8 cellular contexts compared by ENCODE assay signal in the genomic region with DNA sequence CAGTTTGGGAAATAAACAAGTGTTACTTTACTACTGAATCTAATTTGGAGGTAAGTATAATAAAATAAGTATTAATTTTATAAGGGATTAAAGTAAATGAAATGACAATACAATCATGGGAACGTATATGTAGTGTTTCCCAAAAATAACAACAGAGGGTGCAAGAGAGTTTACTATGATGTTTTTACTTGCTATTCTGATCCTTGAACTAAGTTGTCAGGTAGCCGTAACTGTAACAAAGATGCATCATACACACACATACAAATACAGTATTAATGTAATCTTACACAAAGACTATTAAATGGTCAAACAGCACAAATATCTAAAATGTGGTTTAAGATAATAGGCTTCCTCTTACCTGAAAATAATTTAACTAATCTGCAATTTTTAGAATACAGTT.
DNase-seq lines count a peak whose midpoint lies in the region; ATAC-seq and TF ChIP-seq lines count a peak whose summit lies in the region.

No MANE protein-coding gene starts in this region.

- no peaks in the 10 kb centered on the region for H3K9me3 ChIP-seq in DOHH2 (ENCODE audit: control insufficient read depth, insufficient read depth, low read length)

- no peaks in the 10 kb centered on the region for H3K79me2 ChIP-seq in DOHH2 (ENCODE audit: control insufficient read depth, low read length)

- H3K4me3 ChIP-seq in DOHH2 (ENCODE audit: low read length) = no peak overlapping the region

- no peaks in the 10 kb centered on the region for H3K36me3 ChIP-seq in DOHH2 (ENCODE audit: control insufficient read depth, low read length)

- DNase-seq in RPMI7951 (ENCODE audit: low read depth) (peak; percentile 41), fibroblast of gingiva (ENCODE audit: low read depth) (peak; percentile 40), renal cortical epithelial cell (ENCODE audit: low read depth) (peak; percentile 66), NCI-H226 (no peak), retina (no peak)

- H3K4me1 ChIP-seq in DOHH2 (ENCODE audit: control insufficient read depth, low read length) = no peaks in the 10 kb centered on the region

- no peaks in the 10 kb centered on the region for H3K27me3 ChIP-seq in DOHH2 (ENCODE audit: control insufficient read depth, low read length)

- 0 out of 2 replicates have a peak, but pooled peaks cover 3% of the 10 kb centered on the region for H3F3A ChIP-seq in DOHH2 (ENCODE audit: control insufficient read depth, insufficient read depth)

- no peaks in the 10 kb centered on the region for H4K20me1 ChIP-seq in DOHH2 (ENCODE audit: control insufficient read depth, insufficient read depth, low read depth, low read length)

- no peak overlapping the region for H3K4me2 ChIP-seq in DOHH2 (ENCODE audit: low read length)

- H3K27ac ChIP-seq in DOHH2 (ENCODE audit: low read depth, low read length) = no peak overlapping the region

- peak; percentile 40 for TF ChIP-seq CTCF in DOHH2 (IDR thresholded peaks at IDR 0.05; ENCODE audit: low read depth, low read length, poor library complexity, severe bottlenecking)

- ATAC-seq in HG03354 (IDR thresholded peaks at IDR 0.05; ENCODE audit: poor library complexity, severe bottlenecking, unreplicated experiment) (peak; percentile 75), GM19397 (IDR thresholded peaks at IDR 0.05; ENCODE audit: unreplicated experiment) (no peak)

- no peaks in the 10 kb centered on the region for H3K9me2 ChIP-seq in DOHH2 (replicated peaks; ENCODE audit: control insufficient read depth, low read length)

Comparison
In these comparisons a context has a peak if more than half of its experiments do, and no peak if none do; other contexts are left out.
1. DNase-seq: peak in RPMI7951 (single experiment), fibroblast of gingiva (single experiment) and renal cortical epithelial cell (single experiment); none in NCI-H226 (single experiment) and retina (single experiment).